In the genomic region with DNA sequence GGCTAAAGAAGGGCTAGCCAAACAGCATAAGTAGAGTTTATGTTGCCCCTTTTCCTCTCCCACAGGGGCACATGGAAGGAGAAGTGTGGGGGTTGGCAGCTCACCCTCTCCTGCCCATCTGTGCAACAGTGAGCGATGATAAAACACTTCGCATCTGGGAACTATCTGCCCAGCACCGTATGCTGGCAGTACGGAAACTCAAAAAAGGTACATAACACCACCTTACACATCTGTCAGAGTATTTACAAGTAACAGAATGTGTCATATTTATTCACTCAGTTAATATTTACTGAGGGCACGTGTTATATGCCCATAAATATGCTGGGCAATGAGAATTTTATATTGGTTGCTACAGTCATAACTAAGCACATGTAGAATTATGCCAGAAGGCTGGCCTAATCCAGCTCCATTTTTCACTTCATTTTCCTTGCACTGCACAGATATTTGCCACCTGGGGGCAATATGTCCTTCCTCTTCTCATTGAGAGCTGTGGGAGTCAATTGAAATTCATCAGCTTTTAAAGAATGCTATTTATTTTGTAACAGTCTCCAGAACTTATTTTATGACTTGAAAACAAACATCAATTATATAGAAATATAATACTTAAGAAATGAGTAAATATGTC, we compare ENCODE assay signal across 8 cellular contexts.
DNase-seq lines count a peak whose midpoint lies in the region; ATAC-seq and TF ChIP-seq lines count a peak whose summit lies in the region.

No MANE protein-coding gene starts in this region.

- TF ChIP-seq POLR2A in spleen (IDR thresholded peaks at IDR 0.05), result no peak

- TF ChIP-seq CTCF in Calu3 (IDR thresholded peaks at IDR 0.05; ENCODE audit: unreplicated experiment) (peak; percentile 61), cardiac muscle cell (IDR thresholded peaks at IDR 0.05; ENCODE audit: low read depth, low read length) (peak; percentile 71), spleen (IDR thresholded peaks at IDR 0.05 in 8 of 11, conservative IDR thresholded peaks at IDR 0.05 in 3 of 11) (peak in 9 of 11 experiments; percentile 9 to 57 (median 35))

- no peak overlapping the region for H3K4me3 ChIP-seq in cardiac muscle cell
- no peak overlapping the region for H3K4me3 ChIP-seq in spleen

- H3K4me1 ChIP-seq in cardiac muscle cell (ENCODE audit: low read depth), result no peaks in the 10 kb centered on the region
- no peaks in the 10 kb centered on the region for H3K4me1 ChIP-seq in spleen

- peaks cover 33% of the 10 kb centered on the region for H3K4me1 Mint-ChIP-seq in Calu3 (ENCODE audit: low read depth, unreplicated experiment)
- H3K4me1 Mint-ChIP-seq in T-helper 2 cell treated with Interferon-gamma antibody and Interleukin-4, amounts not matched to agents 5 μg/mL and 100 μg/mL, for 36 hours (ENCODE audit: low read depth), result peaks cover 23% of the 10 kb centered on the region

- no peak for ATAC-seq in HG03460 (IDR thresholded peaks at IDR 0.05; ENCODE audit: unreplicated experiment)

- no TSS peak for BruUV-seq in Calu3 (replicated peaks; lab: Mats Ljungman, UMichigan)

- no peak overlapping the region for H3K27ac Mint-ChIP-seq in Calu3 (ENCODE audit: unreplicated experiment)
- no peak overlapping the region for H3K27ac Mint-ChIP-seq in T-helper 2 cell treated with Interferon-gamma antibody and Interleukin-4, amounts not matched to agents 5 μg/mL and 100 μg/mL, for 36 hours

- 81 to 93% (median 89%) methylated on average over 5 of the region's 5 CpGs for WGBS in spleen, 5 donors

- CTCF ChIA-PET in Calu3 (lab: Charles Lee), result interaction anchor here (0.5 to 3.0 kb wide), 23 partner anchors 8 to 537 kb away, joined by 3 to 37 read pairs (median 4); partner anchors contain the start of gene RTN4

- peak; percentile 25 for DNase-seq in Calu3
- DNase-seq in HT1080 (ENCODE audit: low read depth), result peak; percentile 48
- DNase-seq in SW480 (ENCODE audit: low spot score), result peak; percentile 53
- DNase-seq in cardiac muscle cell (ENCODE audit: low read depth in 1 of 2, low spot score in 1 of 2), result peak; percentile 59 to 76
- no peak for DNase-seq in spleen
- no peak for DNase-seq in T-helper 2 cell treated with Interferon-gamma antibody and Interleukin-4, amounts not matched to agents 5 μg/mL and 100 μg/mL, for 36 hours (ENCODE audit: low spot score)
- DNase-seq in stimulated activated CD4-positive, alpha-beta T cell treated with anti-CD3 and anti-CD28 coated beads, Interleukin-4, amount 100 ng/mL, for 24 hours, result no peak

- H3K9me3 ChIP-seq in cardiac muscle cell (ENCODE audit: low read depth) (no peaks in the 10 kb centered on the region), spleen (peaks cover 0 to 13% (median 8%) of the 10 kb centered on the region in 8 donors)

- intact Hi-C loops in Calu3 (cut with micrococcal nuclease; ENCODE audit: unreplicated experiment), result loop anchor here (1.0 to 2.0 kb wide), 2 partner anchors 115 to 276 kb away; no protein-coding TSS in a partner anchor
- intact Hi-C loops in spleen (cut with DNase I; ENCODE audit: low total_unique reads), result loop anchor here (5.0 kb wide), 1 partner anchor 268 kb away; no protein-coding TSS in a partner anchor

- no peaks in the 10 kb centered on the region for H3K9me3 Mint-ChIP-seq in Calu3 (ENCODE audit: low read depth, unreplicated experiment)
- peaks cover 11% of the 10 kb centered on the region for H3K9me3 Mint-ChIP-seq in T-helper 2 cell treated with Interferon-gamma antibody and Interleukin-4, amounts not matched to agents 5 μg/mL and 100 μg/mL, for 36 hours

- H3K36me3 ChIP-seq in cardiac muscle cell, result no peaks in the 10 kb centered on the region
- H3K36me3 ChIP-seq in spleen, result peaks cover 0 to 13% (median 0%) of the 10 kb centered on the region in 6 donors

- no peaks in the 10 kb centered on the region for H3K27me3 Mint-ChIP-seq in Calu3 (ENCODE audit: unreplicated experiment)
- H3K27me3 Mint-ChIP-seq in T-helper 2 cell treated with Interferon-gamma antibody and Interleukin-4, amounts not matched to agents 5 μg/mL and 100 μg/mL, for 36 hours (ENCODE audit: low read depth), result no peaks in the 10 kb centered on the region

- H3K27ac ChIP-seq in cardiac muscle cell (no peak overlapping the region), spleen (no peak overlapping the region)

- peaks cover 7% of the 10 kb centered on the region for H3K36me3 Mint-ChIP-seq in Calu3 (ENCODE audit: insufficient read depth, unreplicated experiment)
- H3K36me3 Mint-ChIP-seq in T-helper 2 cell treated with Interferon-gamma antibody and Interleukin-4, amounts not matched to agents 5 μg/mL and 100 μg/mL, for 36 hours (ENCODE audit: low read depth), result no peaks in the 10 kb centered on the region

- no peak overlapping the region for H3K4me3 Mint-ChIP-seq in Calu3 (ENCODE audit: low read depth, unreplicated experiment)
- no peak overlapping the region for H3K4me3 Mint-ChIP-seq in T-helper 2 cell treated with Interferon-gamma antibody and Interleukin-4, amounts not matched to agents 5 μg/mL and 100 μg/mL, for 36 hours

- H3K27me3 ChIP-seq in cardiac muscle cell, result peaks cover 16% of the 10 kb centered on the region
- no peaks in the 10 kb centered on the region for H3K27me3 ChIP-seq in spleen (replicated peaks in 1 of 7)

Comparison
In these comparisons a context has a peak if more than half of its experiments do, and no peak if none do; other contexts are left out.
1. DNase-seq: peak in Calu3 (single experiment), HT1080 (single experiment), SW480 (single experiment) and cardiac muscle cell (2 of 2); none in spleen (single experiment), T-helper 2 cell treated with Interferon-gamma antibody and Interleukin-4, amounts not matched to agents 5 μg/mL and 100 μg/mL, for 36 hours (single experiment) and stimulated activated CD4-positive, alpha-beta T cell treated with anti-CD3 and anti-CD28 coated beads, Interleukin-4, amount 100 ng/mL, for 24 hours (single experiment).
2. Peak in every context shown above with its lines, with median percentiles within 50 percentile points of each other: CTCF ChIP-seq.